24 cellular contexts compared by ENCODE assay signal in the genomic region with DNA sequence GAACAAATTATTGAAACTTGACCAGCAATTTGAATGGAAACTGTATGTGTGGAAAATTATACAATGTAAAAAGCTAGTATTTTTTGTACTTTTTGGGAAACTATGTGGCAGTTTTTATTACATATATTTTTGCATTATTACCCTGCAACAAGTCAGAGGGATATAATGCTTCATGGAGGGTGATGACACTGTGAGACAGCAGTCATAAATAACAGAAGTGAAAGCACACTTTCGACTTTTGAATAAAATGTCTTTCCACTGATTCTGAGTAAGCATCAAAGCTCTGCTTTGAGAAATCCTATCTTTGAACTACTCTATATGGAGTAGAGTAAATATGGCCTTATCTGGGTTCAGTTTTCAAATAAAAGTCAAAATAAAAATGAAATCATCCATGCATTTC.
DNase-seq lines count a peak whose midpoint lies in the region; ATAC-seq, FAIRE-seq and TF ChIP-seq lines count a peak whose summit lies in the region.
"Had no signal": no experiment of that assay in that cellular context is flagged by ENCODE, and none has a peak within 500 bp of the region (broad histone marks: within the 10 kb centered on the region; RNA-seq: fewer than 3 reads in every experiment).

No MANE protein-coding gene starts in this region.

- H3K9me1 ChIP-seq in K562 (ENCODE audit: control insufficient read depth, insufficient read depth, low read length): no peaks in the 10 kb centered on the region

- TF ChIP-seq CTCF in K562 (IDR thresholded peaks at IDR 0.05 in 2 of 3, conservative IDR thresholded peaks at IDR 0.05 in 1 of 3; ENCODE audit: insufficient read depth in 2 of 3, low read depth in 1 of 3, low read length in 3 of 3) (no peak), mucosa of descending colon (IDR thresholded peaks at IDR 0.05) (no peak), GM10248 (IDR thresholded peaks at IDR 0.05; ENCODE audit: control extremely low read depth, extremely low read depth, low read depth, missing control alignments) (no peak), left lung (IDR thresholded peaks at IDR 0.05) (no peak)

- CTCF ChIA-PET in K562 (lab: Yijun Ruan, JAX; ENCODE audit: low intra/inter-chr PET ratio) (no interaction called here), GM10248 (lab: Yijun Ruan, JAX) (no interaction called here)

- in situ Hi-C loops in K562 (cut with MboI): no loop called here

- BruUV-seq in K562 (replicated peaks; lab: Mats Ljungman, UMichigan): no TSS peak

- H3K4me3 ChIP-seq in Karpas-422 (ENCODE audit: low read length) (no peak overlapping the region), K562 (no peak overlapping the region), mucosa of descending colon (no peak overlapping the region), left lung (no peak overlapping the region)
- H3K4me3 ChIP-seq: A549; BLaER1 treated with 17β-estradiol and CSF1 and Interleukin-3, amounts not matched to agents 10 nM and 100 nM; HAP-1 had no signal

- TF ChIP-seq POLR2A in K562 (conservative IDR thresholded peaks at IDR 0.05): no peak

- H3K9ac ChIP-seq in Karpas-422 (ENCODE audit: low read length): no peak overlapping the region
- H3K9ac ChIP-seq in K562 (ENCODE audit: insufficient read depth in 1 of 2, low read depth in 2 of 2, low read length in 2 of 2): no peak overlapping the region
- H3K9ac ChIP-seq: BLaER1 treated with 17β-estradiol and CSF1 and Interleukin-3, amounts not matched to agents 10 nM and 100 nM had no signal

- H3K9me2 ChIP-seq in Karpas-422 (replicated peaks; ENCODE audit: insufficient read depth, low read length): no peaks in the 10 kb centered on the region

- peak overlapping the region; percentile 24 for H3K4me2 ChIP-seq in Karpas-422 (ENCODE audit: low read depth, low read length, poor library complexity, severe bottlenecking)
- no peak overlapping the region for H3K4me2 ChIP-seq in K562 (ENCODE audit: insufficient read depth, low read length)
- H3K4me2 ChIP-seq: A549; BLaER1 treated with 17β-estradiol and CSF1 and Interleukin-3, amounts not matched to agents 10 nM and 100 nM had no signal

- no peak for TF ChIP-seq RAD21 in K562 (CRISPR knock-in tag; conservative IDR thresholded peaks at IDR 0.05 in 1 of 2, IDR thresholded peaks at IDR 0.05 in 1 of 2)

- FAIRE-seq in K562 (lab: Jason Lieb, UNC): no peak
- FAIRE-seq: A549, H54 had no signal

- H3K4me1 ChIP-seq in Karpas-422 (ENCODE audit: low read length) (peaks cover 15% of the 10 kb centered on the region), K562 (replicated peaks in 1 of 2; ENCODE audit: control insufficient read depth in 2 of 2, insufficient read depth in 2 of 2, low read length in 2 of 2) (peaks cover 0 to 4% of the 10 kb centered on the region in 2 experiments; a peak in 1 of 5 replicates), mucosa of descending colon (ENCODE audit: low read depth) (no peaks in the 10 kb centered on the region), left lung (no peaks in the 10 kb centered on the region)
- H3K4me1 ChIP-seq: A549, BE2C had no signal

- H3K36me3 ChIP-seq in Karpas-422 (ENCODE audit: insufficient read depth, low read length) (no peaks in the 10 kb centered on the region), K562 (ENCODE audit: control insufficient read depth, insufficient read depth, low read length) (no peaks in the 10 kb centered on the region), mucosa of descending colon (ENCODE audit: low read depth) (no peaks in the 10 kb centered on the region), left lung (no peaks in the 10 kb centered on the region)
- H3K36me3 ChIP-seq: BE2C; BLaER1 treated with 17β-estradiol and CSF1 and Interleukin-3, amounts not matched to agents 10 nM and 100 nM; HAP-1 had no signal

- no peaks in the 10 kb centered on the region for H3K27me3 ChIP-seq in Karpas-422 (ENCODE audit: low read length)
- no peaks in the 10 kb centered on the region for H3K27me3 ChIP-seq in K562 (ENCODE audit: control insufficient read depth in 2 of 2, insufficient read depth in 2 of 2, low read length in 2 of 2)
- H3K27me3 ChIP-seq in left lung: no peaks in the 10 kb centered on the region
- H3K27me3 ChIP-seq: BE2C; BLaER1 treated with 17β-estradiol and CSF1 and Interleukin-3, amounts not matched to agents 10 nM and 100 nM had no signal

- no peaks in the 10 kb centered on the region for H3K79me2 ChIP-seq in Karpas-422 (ENCODE audit: low read length)
- H3K79me2 ChIP-seq in K562 (ENCODE audit: control insufficient read depth, insufficient read depth, low read length): peaks cover 90% of the 10 kb centered on the region

- ATAC-seq in K562 (no peak), mucosa of descending colon (no peak), left lung (no peak)
- ATAC-seq: A549 had no signal

- no peak for TF ChIP-seq EP300 in K562 (IDR thresholded peaks at IDR 0.05; ENCODE audit: low read length)

- POLR2A ChIA-PET in K562 (lab: Yijun Ruan, JAX) (no interaction called here), GM10248 (lab: Yijun Ruan, JAX) (no interaction called here)

- H3K27ac ChIP-seq in Karpas-422 (ENCODE audit: low read length): no peak overlapping the region
- H3K27ac ChIP-seq in K562 (ENCODE audit: extremely low read depth, low read depth, low read length): no peak overlapping the region
- H3K27ac ChIP-seq in left lung: no peak overlapping the region
- H3K27ac ChIP-seq: A549; BLaER1 treated with 17β-estradiol and CSF1 and Interleukin-3, amounts not matched to agents 10 nM and 100 nM had no signal

- H2AFZ ChIP-seq in Karpas-422 (ENCODE audit: low read length) (no peak overlapping the region; the same call in 1 of the 2 replicates), K562 (ENCODE audit: low read depth, low read length) (no peak overlapping the region)

- DNase-seq in ELR (ENCODE audit: low read depth) (peak; percentile 1), Karpas-422 (no peak), OCI-M1 (lab: John Stamatoyannopoulos, UW) (peak; percentile 45), K562 (ENCODE audit: extremely low read depth in 1 of 4, low spot score in 3 of 4) (no peak), mucosa of descending colon (no peak), GM10248 (ENCODE audit: extremely low spot score) (no peak), GM19240 (ENCODE audit: insufficient read length, low spot score) (no peak), left lung (no peak)
- DNase-seq: 8988T; ACHN; AML-193; BE2C; Calu3; CD4-positive, alpha-beta T cell; COR-L47; DMS53; DND-41; GF-D8; GOT3; HFFc6 had no signal

- intact Hi-C loops in K562 (cut with micrococcal nuclease): no loop called here
- intact Hi-C loops in mucosa of descending colon (cut with DNase I, micrococcal nuclease): no loop called here
- intact Hi-C loops in left lung (cut with DNase I): no loop called here

- no peaks in the 10 kb centered on the region for H4K20me1 ChIP-seq in Karpas-422 (ENCODE audit: insufficient read depth, low read depth, low read length)
- H4K20me1 ChIP-seq in K562 (replicated peaks; ENCODE audit: control insufficient read depth, insufficient read depth, low read length): no peaks in the 10 kb centered on the region
- H4K20me1 ChIP-seq: BLaER1 treated with 17β-estradiol and CSF1 and Interleukin-3, amounts not matched to agents 10 nM and 100 nM had no signal

- H3K9me3 ChIP-seq in Karpas-422 (ENCODE audit: low read length) (no peaks in the 10 kb centered on the region; the same call in none of the 2 replicates), K562 (replicated peaks; ENCODE audit: control insufficient read depth, insufficient read depth, low read depth, low read length) (no peaks in the 10 kb centered on the region), mucosa of descending colon (no peaks in the 10 kb centered on the region), left lung (peaks cover 0 to 3% of the 10 kb centered on the region in 2 donors)
- H3K9me3 ChIP-seq: A549, BE2C, HAP-1 had no signal

- 12% methylated on average over 1 of the region's 1 CpG for WGBS in K562 (ENCODE audit: insufficient coverage, low coverage, missing lambda C conversion rate)

TF ChIP-seq in K562, 482 proteins besides CTCF, POLR2A, EP300 and RAD21:
- TF ChIP-seq PTBP1 (IDR thresholded peaks at IDR 0.05; ENCODE audit: low read depth, low read length) (no peak), MEIS2 (IDR thresholded peaks at IDR 0.05; ENCODE audit: partially characterized antibody) (peak; percentile 88)
- TF ChIP-seq, protein P1, sequence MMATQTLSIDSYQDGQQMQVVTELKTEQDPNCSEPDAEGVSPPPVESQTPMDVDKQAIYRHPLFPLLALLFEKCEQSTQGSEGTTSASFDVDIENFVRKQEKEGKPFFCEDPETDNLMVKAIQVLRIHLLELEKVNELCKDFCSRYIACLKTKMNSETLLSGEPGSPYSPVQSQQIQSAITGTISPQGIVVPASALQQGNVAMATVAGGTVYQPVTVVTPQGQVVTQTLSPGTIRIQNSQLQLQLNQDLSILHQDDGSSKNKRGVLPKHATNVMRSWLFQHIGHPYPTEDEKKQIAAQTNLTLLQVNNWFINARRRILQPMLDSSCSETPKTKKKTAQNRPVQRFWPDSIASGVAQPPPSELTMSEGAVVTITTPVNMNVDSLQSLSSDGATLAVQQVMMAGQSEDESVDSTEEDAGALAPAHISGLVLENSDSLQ (IDR thresholded peaks at IDR 0.05): peak; percentile 51; the same call in 1 of the 2 replicates
- TF ChIP-seq, protein P2, sequence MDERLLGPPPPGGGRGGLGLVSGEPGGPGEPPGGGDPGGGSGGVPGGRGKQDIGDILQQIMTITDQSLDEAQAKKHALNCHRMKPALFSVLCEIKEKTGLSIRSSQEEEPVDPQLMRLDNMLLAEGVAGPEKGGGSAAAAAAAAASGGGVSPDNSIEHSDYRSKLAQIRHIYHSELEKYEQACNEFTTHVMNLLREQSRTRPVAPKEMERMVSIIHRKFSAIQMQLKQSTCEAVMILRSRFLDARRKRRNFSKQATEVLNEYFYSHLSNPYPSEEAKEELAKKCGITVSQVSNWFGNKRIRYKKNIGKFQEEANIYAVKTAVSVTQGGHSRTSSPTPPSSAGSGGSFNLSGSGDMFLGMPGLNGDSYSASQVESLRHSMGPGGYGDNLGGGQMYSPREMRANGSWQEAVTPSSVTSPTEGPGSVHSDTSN (CRISPR knock-in tag; IDR thresholded peaks at IDR 0.05; ENCODE audit: low read depth): no peak
- TF ChIP-seq, protein P2 (tag; conservative IDR thresholded peaks at IDR 0.05; ENCODE audit: low read depth): peak; percentile 92

Comparison
In these comparisons a context has a peak if more than half of its experiments do, and no peak if none do; other contexts are left out.
1. DNase-seq: peak in ELR (single experiment) and OCI-M1 (single experiment); none in Karpas-422 (single experiment), K562 (0 of 4), mucosa of descending colon (0 of 3), GM10248 (single experiment), GM19240 (single experiment) and left lung (0 of 2).